ENCODE assay signal across 9 cellular contexts in genomic region chr16:70416748-70417616, GRCh38. TPM values are rescaled to one million over a fixed set of nuclear protein-coding genes. Genes with fewer than 3 reads are reported as not detected.
A peak's percentile ranks its signal among the peaks of the same experiment; 100 is the strongest.
DNase-seq lines count a peak whose midpoint lies in the region; ATAC-seq and TF ChIP-seq lines count a peak whose summit lies in the region.
"Had no signal": no experiment of that assay in that cellular context is flagged by ENCODE, and none has a peak within 500 bp of the region (broad histone marks: within the 10 kb centered on the region; RNA-seq: fewer than 3 reads in every experiment).

No MANE protein-coding gene starts in this region.

- peaks cover 76% of the 10 kb centered on the region for H4K20me1 ChIP-seq in BLaER1

- H3K4me1 ChIP-seq in BLaER1 = peaks cover 59% of the 10 kb centered on the region
- H3K4me1 ChIP-seq in left lung = peaks cover 3 to 43% of the 10 kb centered on the region in 2 donors

- no peak overlapping the region for H3K27ac Mint-ChIP-seq in T-helper 17 cell

- no peaks in the 10 kb centered on the region for H3K27me3 Mint-ChIP-seq in T-helper 17 cell

- H3K27me3 ChIP-seq in BLaER1 = no peaks in the 10 kb centered on the region
- H3K27me3 ChIP-seq in left lung = no peaks in the 10 kb centered on the region

- peak overlapping the region; percentile 79 for H3K4me3 Mint-ChIP-seq in T-helper 17 cell
- H3K4me3 Mint-ChIP-seq: T-helper 1 cell treated with Interleukin-12 subunit alpha and Interleukin-12 subunit beta and Interleukin-4 antibody, amounts not matched to agents 30 μg/mL and 1 μg/mL, for 36 hours had no signal

- peak overlapping the region; percentile 39 for H3K27ac ChIP-seq in BLaER1
- H3K27ac ChIP-seq in left lung = no peak overlapping the region

- no peak overlapping the region for H3K9ac ChIP-seq in BLaER1

- H3K4me1 Mint-ChIP-seq in T-helper 17 cell = peaks cover 21% of the 10 kb centered on the region

- peaks cover 41% of the 10 kb centered on the region for H3K36me3 ChIP-seq in BLaER1
- peaks cover 0 to 3% of the 10 kb centered on the region in 2 donors for H3K36me3 ChIP-seq in left lung

- TF ChIP-seq CTCF in left lung (IDR thresholded peaks at IDR 0.05) = no peak

- ATAC-seq in GM18907 (IDR thresholded peaks at IDR 0.05; ENCODE audit: unreplicated experiment) = peak; percentile 73
- ATAC-seq in HG02870 (IDR thresholded peaks at IDR 0.05; ENCODE audit: unreplicated experiment) = peak; percentile 72
- peak; percentile 63 for ATAC-seq in T-helper 17 cell
- ATAC-seq in left lung = no peak

- H3K4me2 ChIP-seq in BLaER1 = peak overlapping the region; percentile 90

- H3K36me3 Mint-ChIP-seq in T-helper 17 cell (ENCODE audit: low read depth) = no peaks in the 10 kb centered on the region

- DNase-seq in T-helper 17 cell (no peak), left lung (no peak), LoVo (ENCODE audit: low spot score) (no peak)
- DNase-seq in activated effector memory CD4-positive, alpha-beta T cell treated with Interleukin-2 at 50 U/mL for 16 hours = no peak
- no peak for DNase-seq in effector CD4-positive, alpha-beta T cell

- intact Hi-C loops in left lung (cut with DNase I) = no loop called here

- H3K4me3 ChIP-seq in BLaER1 (no peak overlapping the region), left lung (no peak overlapping the region)

- no peaks in the 10 kb centered on the region for H3K9me3 ChIP-seq in BLaER1
- no peaks in the 10 kb centered on the region for H3K9me3 ChIP-seq in T-helper 17 cell (ENCODE audit: control insufficient read depth, low read length, poor library complexity, severe bottlenecking)
- H3K9me3 ChIP-seq in left lung = no peaks in the 10 kb centered on the region

RNA-seq across cellular contexts. Expression of gene ST3GAL2, which starts 21.9 kb away (rescaled TPM):
- total RNA-seq in T-helper 17 cell = 10 to 100 TPM; 11.8 to 14.4 TPM
- total RNA-seq in left lung = 10 to 100 TPM; 28.7 to 35.1 TPM

RNA-seq across cellular contexts. Expression of gene FCSK, which starts 37.4 kb away (rescaled TPM):
- 10 to 100 TPM; 27.1 to 27.7 TPM for total RNA-seq in T-helper 17 cell
- 10 to 100 TPM; 20.4 to 20.7 TPM for total RNA-seq in left lung
